Comparison of ENCODE assay signal across 19 cellular contexts in the genomic region with DNA sequence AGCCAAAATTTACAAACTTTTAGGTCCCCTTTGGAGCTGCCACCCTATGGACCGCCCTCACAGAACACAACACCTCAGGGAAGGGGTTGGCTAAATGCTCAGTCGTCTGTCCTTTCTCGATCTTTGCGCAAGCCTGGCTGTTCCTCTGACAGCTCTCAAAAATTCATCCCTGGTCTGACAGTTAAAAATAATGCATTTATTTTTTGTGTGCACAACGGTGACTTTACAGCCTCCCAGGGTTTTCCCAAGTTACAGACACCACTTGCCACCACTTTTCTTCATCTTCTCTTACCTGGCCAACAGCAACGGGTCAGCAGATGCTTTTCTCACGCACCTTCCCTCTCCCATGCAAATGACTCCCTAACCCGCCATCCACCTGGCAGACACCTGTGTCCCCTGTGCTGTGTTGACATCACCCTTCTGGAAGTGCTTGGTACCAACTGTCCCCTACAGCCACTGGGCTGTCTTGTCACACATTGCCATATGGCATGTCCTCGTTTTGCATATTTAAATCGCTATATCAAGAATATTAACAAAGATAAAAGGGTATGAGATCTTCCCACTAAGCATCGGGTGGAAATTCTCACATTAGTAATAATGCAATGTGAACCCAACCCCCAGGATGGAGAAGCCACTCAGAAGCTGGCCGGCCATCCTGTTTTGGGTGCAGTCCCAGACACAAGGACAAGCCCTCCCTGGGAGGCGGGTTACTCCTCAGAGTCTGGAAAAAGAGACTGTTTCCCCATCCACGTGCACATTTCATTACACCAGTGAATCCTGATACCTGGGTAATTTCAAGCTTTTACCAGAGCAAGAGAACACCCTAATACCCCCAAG.
DNase-seq lines count a peak whose midpoint lies in the region; ATAC-seq, FAIRE-seq and TF ChIP-seq lines count a peak whose summit lies in the region.
"Had no signal": no experiment of that assay in that cellular context is flagged by ENCODE, and none has a peak within 500 bp of the region (broad histone marks: within the 10 kb centered on the region; RNA-seq: fewer than 3 reads in every experiment).

No MANE protein-coding gene starts in this region.

- H3K27ac ChIP-seq in left ventricle myocardium inferior (replicated peaks): no peak overlapping the region
- H3K27ac ChIP-seq in osteoblast (ENCODE audit: low read depth, low read length): peak overlapping the region; percentile 94
- H3K27ac ChIP-seq: PC-9 had no signal

- ATAC-seq in GM18517 (IDR thresholded peaks at IDR 0.05; ENCODE audit: unreplicated experiment): no peak
- ATAC-seq in GM18519 (IDR thresholded peaks at IDR 0.05; ENCODE audit: low FRiP score, unreplicated experiment): no peak

- H4K20me1 ChIP-seq in osteoblast (ENCODE audit: insufficient read depth, low read length): no peaks in the 10 kb centered on the region

- H3K4me3 ChIP-seq in left ventricle myocardium inferior (no peak overlapping the region), osteoblast (ENCODE audit: insufficient read depth, low read length) (no peak overlapping the region)
- H3K4me3 ChIP-seq: HAP-1, MG63, PC-9 had no signal

- intact Hi-C loops in cardiac septum (cut with DNase I) (no loop called here), left ventricle myocardium inferior (cut with micrococcal nuclease) (no loop called here)

- no peak overlapping the region for H3K4me2 ChIP-seq in osteoblast (ENCODE audit: insufficient read depth, low read length)
- H3K4me2 ChIP-seq: PC-9 had no signal

- no peaks in the 10 kb centered on the region for H3K27me3 ChIP-seq in left ventricle myocardium inferior (ENCODE audit: low read depth)
- no peaks in the 10 kb centered on the region for H3K27me3 ChIP-seq in osteoblast (ENCODE audit: insufficient read depth, low read length)
- H3K27me3 ChIP-seq: MG63 had no signal

- no peak for FAIRE-seq in H54 (lab: Jason Lieb, UNC)

- no peak for TF ChIP-seq POLR2A in H54 (IDR thresholded peaks at IDR 0.05; ENCODE audit: low read depth, low read length)

- DNase-seq in cardiac septum (ENCODE audit: low spot score): peak; percentile 77
- DNase-seq in left ventricle myocardium inferior: no peak
- peak; percentile 73 for DNase-seq in cerebellar cortex (ENCODE audit: low spot score)
- DNase-seq in osteoblast (ENCODE audit: insufficient read length, low spot score, missing footprints): no peak
- no peak for DNase-seq in amniotic stem cell (lab: John Stamatoyannopoulos, UW)
- DNase-seq in H54 (ENCODE audit: insufficient read length, low spot score): no peak
- DNase-seq: DMS 273 treated with DMSO at 0.1 percent for 48 hours, EL, IMR-90, Karpas-422, MG63, NCI-H1092, NCI-H1694, NCI-H2107, NCI-H82, PC-9 had no signal

- peaks cover 38% of the 10 kb centered on the region for H3K79me2 ChIP-seq in osteoblast (ENCODE audit: insufficient read depth, low read length)

- no peaks in the 10 kb centered on the region for H3K36me3 ChIP-seq in left ventricle myocardium inferior
- peaks cover 6% of the 10 kb centered on the region for H3K36me3 ChIP-seq in osteoblast (ENCODE audit: insufficient read depth, low read length)
- H3K36me3 ChIP-seq: HAP-1, MG63 had no signal

- H3K9me3 ChIP-seq in left ventricle myocardium inferior (replicated peaks) (no peaks in the 10 kb centered on the region), osteoblast (ENCODE audit: low read depth, low read length) (no peaks in the 10 kb centered on the region)
- H3K9me3 ChIP-seq: HAP-1, MG63 had no signal

- H2AFZ ChIP-seq in osteoblast (ENCODE audit: low read length): no peak overlapping the region
- H2AFZ ChIP-seq: PC-9 had no signal

- TF ChIP-seq CTCF in left ventricle myocardium inferior (IDR thresholded peaks at IDR 0.05; ENCODE audit: borderline replicate concordance) (no peak), osteoblast (IDR thresholded peaks at IDR 0.05; ENCODE audit: extremely low read depth, low read depth, low read length) (no peak)

- H3K4me1 ChIP-seq in left ventricle myocardium inferior (peaks cover 36% of the 10 kb centered on the region), osteoblast (ENCODE audit: insufficient read depth, low read length) (peaks cover 26% of the 10 kb centered on the region)
- H3K4me1 ChIP-seq: HAP-1 had no signal

Comparison
In these comparisons a context has a peak if more than half of its experiments do, and no peak if none do; other contexts are left out.
1. DNase-seq: peak in cardiac septum (single experiment) and cerebellar cortex (single experiment); none in left ventricle myocardium inferior (single experiment), osteoblast (single experiment), amniotic stem cell (single experiment) and H54 (single experiment).